20 cellular contexts compared by ENCODE assay signal in genomic region chr6:30655743-30656094, GRCh38. TPM values are rescaled to one million over a fixed set of nuclear protein-coding genes. Genes with fewer than 3 reads are reported as not detected.
DNase-seq lines count a peak whose midpoint lies in the region; ATAC-seq and TF ChIP-seq lines count a peak whose summit lies in the region.
"Had no signal": no experiment of that assay in that cellular context is flagged by ENCODE, and none has a peak within 500 bp of the region (broad histone marks: within the 10 kb centered on the region; RNA-seq: fewer than 3 reads in every experiment).

No MANE protein-coding gene starts in this region.

- H2AFZ ChIP-seq in osteoblast (ENCODE audit: low read length): no peak overlapping the region

- H3K4me3 Mint-ChIP-seq in activated naive CD4-positive, alpha-beta T cell treated with anti-CD3 and anti-CD28 coated beads, Interleukin-2, amount 50 U/mL, for 24 hours: no peak overlapping the region
- no peak overlapping the region for H3K4me3 Mint-ChIP-seq in brain

- H3K4me3 ChIP-seq in osteoblast (ENCODE audit: insufficient read depth, low read length): no peak overlapping the region
- H3K4me3 ChIP-seq: Peyer's patch, SJSA1 had no signal

- peaks cover 21% of the 10 kb centered on the region for H3K36me3 Mint-ChIP-seq in activated naive CD4-positive, alpha-beta T cell treated with anti-CD3 and anti-CD28 coated beads, Interleukin-2, amount 50 U/mL, for 24 hours
- peaks cover 81% of the 10 kb centered on the region for H3K36me3 Mint-ChIP-seq in brain

- H3K4me1 ChIP-seq in osteoblast (ENCODE audit: insufficient read depth, low read length): no peaks in the 10 kb centered on the region
- H3K4me1 ChIP-seq: Peyer's patch, SJSA1 had no signal

- H3K27ac ChIP-seq in osteoblast (ENCODE audit: low read depth, low read length): no peak overlapping the region
- H3K27ac ChIP-seq: KMS-11, Peyer's patch, SJSA1 had no signal

- H3K27ac Mint-ChIP-seq in activated naive CD4-positive, alpha-beta T cell treated with anti-CD3 and anti-CD28 coated beads, Interleukin-2, amount 50 U/mL, for 24 hours: peak overlapping the region; percentile 57
- peak overlapping the region in 3 of 5 experiments; percentile 6 to 52 (median 50) for H3K27ac Mint-ChIP-seq in brain

- no peak for ATAC-seq in HG03175 (IDR thresholded peaks at IDR 0.05; ENCODE audit: unreplicated experiment)

- no peaks in the 10 kb centered on the region for H4K20me1 ChIP-seq in osteoblast (ENCODE audit: insufficient read depth, low read length)

- no peaks in the 10 kb centered on the region for H3K27me3 Mint-ChIP-seq in activated naive CD4-positive, alpha-beta T cell treated with anti-CD3 and anti-CD28 coated beads, Interleukin-2, amount 50 U/mL, for 24 hours
- no peaks in the 10 kb centered on the region for H3K27me3 Mint-ChIP-seq in brain

- H3K27me3 ChIP-seq in osteoblast (ENCODE audit: insufficient read depth, low read length): no peaks in the 10 kb centered on the region
- H3K27me3 ChIP-seq: Peyer's patch, SJSA1 had no signal

- H3K9me3 Mint-ChIP-seq in activated naive CD4-positive, alpha-beta T cell treated with anti-CD3 and anti-CD28 coated beads, Interleukin-2, amount 50 U/mL, for 24 hours: no peaks in the 10 kb centered on the region
- no peaks in the 10 kb centered on the region for H3K9me3 Mint-ChIP-seq in brain

- H3K9me3 ChIP-seq in osteoblast (ENCODE audit: low read depth, low read length): no peaks in the 10 kb centered on the region
- H3K9me3 ChIP-seq: Peyer's patch, SJSA1 had no signal

- no peak for DNase-seq in activated naive CD4-positive, alpha-beta T cell treated with anti-CD3 and anti-CD28 coated beads, Interleukin-2, amount 50 U/mL, for 16 hours
- DNase-seq in EH (ENCODE audit: low read depth) (peak; percentile 11), osteoblast (ENCODE audit: insufficient read length, low spot score, missing footprints) (peak; percentile 45), NCI-H187 treated with DMSO at 0.1 percent for 48 hours (lab: John Stamatoyannopoulos, UW) (no peak)
- DNase-seq: 8988T, COR-L47, DMS79, H7, NCI-H1092 treated with DMSO at 0.1 percent for 48 hours, NCI-H1436 treated with DMSO at 0.1 percent for 48 hours, NCI-H2029 treated with DMSO at 0.1 percent for 48 hours, NCI-H226, NCI-H524, NCI-H774, Peyer's patch had no signal

- no peaks in the 10 kb centered on the region for H3K79me2 ChIP-seq in osteoblast (ENCODE audit: insufficient read depth, low read length)

- no peak overlapping the region for H3K4me2 ChIP-seq in osteoblast (ENCODE audit: insufficient read depth, low read length)
- H3K4me2 ChIP-seq: KMS-11 had no signal

- peaks cover 88% of the 10 kb centered on the region for H3K36me3 ChIP-seq in osteoblast (ENCODE audit: insufficient read depth, low read length)

- H3K4me1 Mint-ChIP-seq in activated naive CD4-positive, alpha-beta T cell treated with anti-CD3 and anti-CD28 coated beads, Interleukin-2, amount 50 U/mL, for 24 hours: no peaks in the 10 kb centered on the region
- H3K4me1 Mint-ChIP-seq in brain: no peaks in the 10 kb centered on the region

- TF ChIP-seq CTCF in brain (conservative IDR thresholded peaks at IDR 0.05): no peak
- TF ChIP-seq CTCF in osteoblast (IDR thresholded peaks at IDR 0.05; ENCODE audit: extremely low read depth, low read depth, low read length): no peak

RNA-seq across cellular contexts. Expression of gene C6orf136, which starts 8.8 kb away (rescaled TPM):
- 41.1 TPM for polyA plus RNA-seq in brain (ENCODE audit: insufficient read depth, low read depth, low replicate concordance)
- 4.7 and 6.2 TPM in 2 replicates for total RNA-seq in osteoblast

RNA-seq across cellular contexts. Expression of gene DHX16, which starts 17.1 kb away (rescaled TPM):
- 41.2 TPM for polyA plus RNA-seq in brain (ENCODE audit: insufficient read depth, low read depth, low replicate concordance)
- total RNA-seq in osteoblast: 25.6 and 26.1 TPM in 2 replicates

RNA-seq across cellular contexts. Expression of gene ATAT1, which starts 29.0 kb away (rescaled TPM):
- 46.9 TPM for polyA plus RNA-seq in brain (ENCODE audit: insufficient read depth, low read depth, low replicate concordance)
- 4.4 and 4.7 TPM in 2 replicates for total RNA-seq in osteoblast

RNA-seq across cellular contexts. Expression of gene PPP1R18, which starts 30.7 kb away (rescaled TPM):
- 99.8 TPM for polyA plus RNA-seq in brain (ENCODE audit: insufficient read depth, low read depth, low replicate concordance)
- 62.6 and 63.9 TPM in 2 replicates for total RNA-seq in osteoblast

RNA-seq across cellular contexts. Expression of gene NRM, which starts 35.1 kb away (rescaled TPM):
- polyA plus RNA-seq in brain (ENCODE audit: insufficient read depth, low read depth, low replicate concordance): 165 TPM
- total RNA-seq in osteoblast: 2.9 and 3.3 TPM in 2 replicates

Comparison
In these comparisons a context has a peak if more than half of its experiments do, and no peak if none do; other contexts are left out.
1. DNase-seq: peak in EH (single experiment) and osteoblast (single experiment); none in activated naive CD4-positive, alpha-beta T cell treated with anti-CD3 and anti-CD28 coated beads, Interleukin-2, amount 50 U/mL, for 16 hours (single experiment) and NCI-H187 treated with DMSO at 0.1 percent for 48 hours (single experiment).